Comparison of ENCODE assay signal across 27 cellular contexts in genomic region chr5:124285071-124285470, GRCh38.
DNase-seq lines count a peak whose midpoint lies in the region; ATAC-seq and TF ChIP-seq lines count a peak whose summit lies in the region.
"Had no signal": no experiment of that assay in that cellular context is flagged by ENCODE, and none has a peak within 500 bp of the region (broad histone marks: within the 10 kb centered on the region; RNA-seq: fewer than 3 reads in every experiment).

No MANE protein-coding gene starts in this region.

- no peak overlapping the region for H3K27ac ChIP-seq in mammary epithelial cell (ENCODE audit: insufficient read depth, low read depth, low read length)
- H3K27ac ChIP-seq: right lobe of liver, spleen, tibial artery, vagina had no signal

- no peaks in the 10 kb centered on the region for H4K20me1 ChIP-seq in mammary epithelial cell (ENCODE audit: insufficient read depth, low read length)

- H3K9me3 Mint-ChIP-seq in stimulated activated memory B cell treated with anti-CD40 and anti-IgM and Interleukin-4, amounts not matched to agents 10 μg/mL and 1 μg/mL and 100 μg/mL, for 72 hours: no peaks in the 10 kb centered on the region
- H3K9me3 Mint-ChIP-seq: activated CD4-positive, alpha-beta memory T cell treated with anti-CD3 and anti-CD28 coated beads for 36 hours; naive B cell had no signal

- H3K36me3 ChIP-seq in mammary epithelial cell (ENCODE audit: insufficient read depth, low read length): no peaks in the 10 kb centered on the region
- H3K36me3 ChIP-seq: right lobe of liver, spleen, tibial artery, vagina had no signal

- H3K4me3 ChIP-seq in mammary epithelial cell (replicated peaks in 1 of 3; ENCODE audit: insufficient read depth in 1 of 3, low read depth in 2 of 3, low read length in 3 of 3): no peak overlapping the region
- H3K4me3 ChIP-seq: right lobe of liver, spleen, tibial artery, vagina had no signal

- DNase-seq in DMS79 treated with DMSO at 0.1 percent for 48 hours (lab: John Stamatoyannopoulos, UW): peak; percentile 21
- DNase-seq in DMS79 (lab: John Stamatoyannopoulos, UW): no peak
- peak; percentile 37 for DNase-seq in NCI-H2029 treated with DMSO at 0.1 percent for 48 hours (lab: John Stamatoyannopoulos, UW)
- peak; percentile 49 for DNase-seq in mammary epithelial cell
- DNase-seq in mucosa of gallbladder (ENCODE audit: low spot score): peak; percentile 85
- no peak for DNase-seq in dedifferentiated amniotic fluid mesenchymal stem cell (ENCODE audit: extremely low spot score)
- DNase-seq in mesenteric fat pad (ENCODE audit: low spot score): no peak
- DNase-seq: activated CD4-positive, alpha-beta memory T cell treated with anti-CD3 and anti-CD28 coated beads for 36 hours; activated CD4-positive, alpha-beta T cell treated with anti-CD3 and anti-CD28 coated beads for 1 hour; activated naive CD4-positive, alpha-beta T cell; GOT3; hippocampal formation; Kasumi-1; naive B cell; NCI-H1092; NK-92 treated with Interleukin-12 subunit alpha and Interleukin-12 subunit beta, amount 100 ng/mL, for 24 hours; PC-3; posterior cingulate gyrus; right lobe of liver; Right ventricle myocardium superior; spleen; stimulated activated CD4-positive, alpha-beta T cell treated with anti-CD3 and anti-CD28 coated beads, Interleukin-2, amount 100 ng/mL, for 48 hours; tibial artery had no signal

- no peaks in the 10 kb centered on the region for H3K4me1 ChIP-seq in mammary epithelial cell (ENCODE audit: insufficient read depth, low read length)
- H3K4me1 ChIP-seq: right lobe of liver had no signal

- H3K27me3 Mint-ChIP-seq in stimulated activated memory B cell treated with anti-CD40 and anti-IgM and Interleukin-4, amounts not matched to agents 10 μg/mL and 1 μg/mL and 100 μg/mL, for 72 hours: no peaks in the 10 kb centered on the region
- H3K27me3 Mint-ChIP-seq: activated CD4-positive, alpha-beta memory T cell treated with anti-CD3 and anti-CD28 coated beads for 36 hours; naive B cell had no signal

- H3K4me3 Mint-ChIP-seq in stimulated activated memory B cell treated with anti-CD40 and anti-IgM and Interleukin-4, amounts not matched to agents 10 μg/mL and 1 μg/mL and 100 μg/mL, for 72 hours: no peak overlapping the region
- H3K4me3 Mint-ChIP-seq: activated CD4-positive, alpha-beta memory T cell treated with anti-CD3 and anti-CD28 coated beads for 36 hours; brain; CD14-positive monocyte; naive B cell had no signal

- H3K27ac Mint-ChIP-seq in stimulated activated memory B cell treated with anti-CD40 and anti-IgM and Interleukin-4, amounts not matched to agents 10 μg/mL and 1 μg/mL and 100 μg/mL, for 72 hours: no peak overlapping the region
- H3K27ac Mint-ChIP-seq: activated CD4-positive, alpha-beta memory T cell treated with anti-CD3 and anti-CD28 coated beads for 36 hours; CD14-positive monocyte; naive B cell had no signal

- no peak overlapping the region for H3K4me2 ChIP-seq in mammary epithelial cell (ENCODE audit: insufficient read depth, low read depth, low read length)

- no peak overlapping the region for H3K9ac ChIP-seq in mammary epithelial cell (ENCODE audit: insufficient read depth, low read length)

- H3K9me3 ChIP-seq in mammary epithelial cell (replicated peaks; ENCODE audit: insufficient read depth, low read length): no peaks in the 10 kb centered on the region
- H3K9me3 ChIP-seq: right lobe of liver, spleen, tibial artery, vagina had no signal

- 26% methylated on average over 4 of the region's 4 CpGs for WGBS in mammary epithelial cell (ENCODE audit: low coverage, missing lambda C conversion rate)

- ATAC-seq in stimulated activated memory B cell treated with anti-CD40 and anti-IgM and Interleukin-4, amounts not matched to agents 10 μg/mL and 1 μg/mL and 100 μg/mL, for 72 hours: no peak
- ATAC-seq: PC-3, right lobe of liver had no signal

- no peak for TF ChIP-seq CTCF in mammary epithelial cell (conservative IDR thresholded peaks at IDR 0.05 in 1 of 2, IDR thresholded peaks at IDR 0.05 in 1 of 2; ENCODE audit: extremely low read depth in 1 of 2, insufficient read depth in 1 of 2, low read depth in 1 of 2, low read length in 2 of 2)

- H3K4me1 Mint-ChIP-seq in stimulated activated memory B cell treated with anti-CD40 and anti-IgM and Interleukin-4, amounts not matched to agents 10 μg/mL and 1 μg/mL and 100 μg/mL, for 72 hours: no peaks in the 10 kb centered on the region
- H3K4me1 Mint-ChIP-seq: CD14-positive monocyte, naive B cell had no signal

- no TSS peak for BruUV-seq in mammary epithelial cell (replicated peaks; lab: Mats Ljungman, UMichigan)

- H2AFZ ChIP-seq in mammary epithelial cell (ENCODE audit: low read depth, low read length): no peak overlapping the region

- no peaks in the 10 kb centered on the region for H3K79me2 ChIP-seq in mammary epithelial cell (ENCODE audit: insufficient read depth, low read length)

- intact Hi-C loops in mammary epithelial cell (cut with micrococcal nuclease): no loop called here

- dilution Hi-C loops in mammary epithelial cell (cut with HindIII; ENCODE audit: low sequenced_read_pairs): no loop called here

- H3K27me3 ChIP-seq in mammary epithelial cell (ENCODE audit: insufficient read depth, low read length): peaks cover 3% of the 10 kb centered on the region
- H3K27me3 ChIP-seq: right lobe of liver, spleen, tibial artery, vagina had no signal

- in situ Hi-C loops in mammary epithelial cell (cut with MboI; ENCODE audit: low sequenced_read_pairs in 2 of 2): no loop called here

- no peaks in the 10 kb centered on the region for H3K36me3 Mint-ChIP-seq in stimulated activated memory B cell treated with anti-CD40 and anti-IgM and Interleukin-4, amounts not matched to agents 10 μg/mL and 1 μg/mL and 100 μg/mL, for 72 hours
- H3K36me3 Mint-ChIP-seq: activated CD4-positive, alpha-beta memory T cell treated with anti-CD3 and anti-CD28 coated beads for 36 hours; brain; CD14-positive monocyte; naive B cell had no signal

- CTCF ChIA-PET in mammary epithelial cell (lab: Charles Lee; ENCODE audit: low non-redundant PET): no interaction called here

Comparison
In these comparisons a context has a peak if more than half of its experiments do, and no peak if none do; other contexts are left out.
1. DNase-seq: peak in DMS79 treated with DMSO at 0.1 percent for 48 hours (single experiment), NCI-H2029 treated with DMSO at 0.1 percent for 48 hours (single experiment), mammary epithelial cell (single experiment) and mucosa of gallbladder (single experiment); none in DMS79 (single experiment), dedifferentiated amniotic fluid mesenchymal stem cell (single experiment) and mesenteric fat pad (single experiment).